In genomic region chr2:189916651-189917050, GRCh38 we compare ENCODE assay signal across 39 cellular contexts.
"Had no signal": no experiment of that assay in that cellular context is flagged by ENCODE, and none has a peak within 500 bp of the region (broad histone marks: within the 10 kb centered on the region; RNA-seq: fewer than 3 reads in every experiment).

No MANE protein-coding gene starts in this region.

- H3K27ac Mint-ChIP-seq: activated naive CD4-positive, alpha-beta T cell treated with anti-CD3 and anti-CD28 coated beads for 36 hours; activated naive CD4-positive, alpha-beta T cell treated with anti-CD3 and anti-CD28 coated beads, Interleukin-2, amount 10 ng/mL, durations not matched to agents 7 days and 5 days; activated naive CD4-positive, alpha-beta T cell treated with anti-CD3 and anti-CD28 coated beads, Interleukin-2, amount 50 U/mL, for 24 hours; activated naive CD4-positive, alpha-beta T cell treated with anti-CD3 and anti-CD28 coated beads, Interleukin-2, amount 50 U/mL, for 72 hours; activated naive CD8-positive, alpha-beta T cell; activated naive CD8-positive, alpha-beta T cell treated with anti-CD3 and anti-CD28 coated beads for 36 hours; activated naive CD8-positive, alpha-beta T cell treated with anti-CD3 and anti-CD28 coated beads, Interleukin-2, amount 10 ng/mL, durations not matched to agents 7 days and 5 days; activated naive CD8-positive, alpha-beta T cell treated with anti-CD3 and anti-CD28 coated beads, Interleukin-2, amount 50 U/mL, for 24 hours; activated T-cell treated with anti-CD3 and anti-CD28 coated beads, Interleukin-2, amount 50 U/mL, for 72 hours; activated T-helper 1 cell treated with anti-CD3 and anti-CD28 coated beads, Interleukin-12 subunit alpha, Interleukin-12 subunit beta, Interleukin-2, Interleukin-4 antibody, amounts not matched to agents 30 ng/mL and 10 ng/mL and 1 ng/mL, durations not matched to agents 14 hours and 24 hours and 36 hours; activated T-helper 17 cell treated with anti-CD3 and anti-CD28 coated beads, Interleukin-2, amount 50 U/mL, for 72 hours; activated T-helper 2 cell treated with anti-CD3 and anti-CD28 coated beads, Interferon-gamma antibody, Interleukin-2, Interleukin-4, amounts not matched to agents 10 μg/mL and 5 μg/mL and 100 μg/mL, durations not matched to agents 14 hours and 24 hours and 36 hours; brain had no signal

- H3K4me3 ChIP-seq: adrenal gland, ascending aorta, body of pancreas, breast epithelium, cardiac muscle cell had no signal

- H3K9me3 Mint-ChIP-seq: activated naive CD4-positive, alpha-beta T cell treated with anti-CD3 and anti-CD28 coated beads for 36 hours; activated naive CD4-positive, alpha-beta T cell treated with anti-CD3 and anti-CD28 coated beads, Interleukin-2, amount 10 ng/mL, durations not matched to agents 7 days and 5 days; activated naive CD4-positive, alpha-beta T cell treated with anti-CD3 and anti-CD28 coated beads, Interleukin-2, amount 50 U/mL, for 24 hours; activated naive CD4-positive, alpha-beta T cell treated with anti-CD3 and anti-CD28 coated beads, Interleukin-2, amount 50 U/mL, for 72 hours; activated naive CD8-positive, alpha-beta T cell treated with anti-CD3 and anti-CD28 coated beads for 36 hours; activated naive CD8-positive, alpha-beta T cell treated with anti-CD3 and anti-CD28 coated beads, Interleukin-2, amount 10 ng/mL, durations not matched to agents 7 days and 5 days; activated T-cell treated with anti-CD3 and anti-CD28 coated beads, Interleukin-2, amount 50 U/mL, for 72 hours; activated T-helper 1 cell treated with anti-CD3 and anti-CD28 coated beads, Interleukin-12 subunit alpha, Interleukin-12 subunit beta, Interleukin-2, Interleukin-4 antibody, amounts not matched to agents 30 ng/mL and 10 ng/mL and 1 ng/mL, durations not matched to agents 14 hours and 24 hours and 36 hours; activated T-helper 17 cell treated with anti-CD3 and anti-CD28 coated beads, Interleukin-2, amount 50 U/mL, for 72 hours; activated T-helper 2 cell treated with anti-CD3 and anti-CD28 coated beads, Interferon-gamma antibody, Interleukin-2, Interleukin-4, amounts not matched to agents 10 μg/mL and 5 μg/mL and 100 μg/mL, durations not matched to agents 14 hours and 24 hours and 36 hours; central memory CD8-positive, alpha-beta T cell had no signal

- FAIRE-seq: astrocyte, bronchial epithelial cell, colon had no signal

- ATAC-seq: activated naive CD4-positive, alpha-beta T cell treated with anti-CD3 and anti-CD28 coated beads, Interleukin-2, amount 50 U/mL, for 72 hours; activated naive CD8-positive, alpha-beta T cell treated with anti-CD3 and anti-CD28 coated beads, Interleukin-2, amount 50 U/mL, for 24 hours; activated T-cell treated with anti-CD3 and anti-CD28 coated beads, Interleukin-2, amount 50 U/mL, for 4 hours; activated T-cell treated with anti-CD3 and anti-CD28 coated beads, Interleukin-2, amount 50 U/mL, for 72 hours; activated T-helper 17 cell treated with anti-CD3 and anti-CD28 coated beads, Interleukin-2, amount 50 U/mL, for 72 hours; body of pancreas had no signal

- DNase-seq: activated effector memory CD4-positive, alpha-beta T cell treated with anti-CD3 and anti-CD28 coated beads, Interleukin-2, amount 50 U/mL, for 16 hours; activated effector memory CD4-positive, alpha-beta T cell treated with Interleukin-2 at 50 U/mL for 16 hours; activated gamma-delta T cell; activated gamma-delta T cell treated with Interleukin-2 at 50 U/mL for 16 hours; activated naive CD4-positive, alpha-beta T cell; activated naive CD4-positive, alpha-beta T cell treated with anti-CD3 and anti-CD28 coated beads for 36 hours; activated naive CD4-positive, alpha-beta T cell treated with anti-CD3 and anti-CD28 coated beads, Interleukin-2, amount 10 ng/mL, durations not matched to agents 7 days and 5 days; activated naive CD4-positive, alpha-beta T cell treated with anti-CD3 and anti-CD28 coated beads, Interleukin-2, amount 50 U/mL, for 16 hours; activated naive CD4-positive, alpha-beta T cell treated with Interleukin-2 at 50 U/mL for 16 hours; activated naive CD8-positive, alpha-beta T cell treated with anti-CD3 and anti-CD28 coated beads for 36 hours; activated naive CD8-positive, alpha-beta T cell treated with anti-CD3 and anti-CD28 coated beads, Interleukin-2, amount 10 ng/mL, durations not matched to agents 7 days and 5 days; activated naive CD8-positive, alpha-beta T cell treated with anti-CD3 and anti-CD28 coated beads, Interleukin-2, amount 50 U/mL, for 24 hours; activated T-cell treated with anti-CD3 and anti-CD28 coated beads, Interleukin-2, amount 50 U/mL, for 4 hours; activated T-cell treated with anti-CD3 and anti-CD28 coated beads, Interleukin-2, amount 50 U/mL, for 48 hours; activated T-cell treated with anti-CD3 and anti-CD28 coated beads, Interleukin-2, amount 50 U/mL, for 72 hours; adrenal gland; amniotic stem cell; amygdala; anterior cingulate cortex; aorta; body of pancreas; brain microvascular endothelial cell; caudate nucleus; central memory CD4-positive, alpha-beta T cell; cerebellar nuclear complex had no signal

- H3K36me3 ChIP-seq: adrenal gland, ascending aorta, brain microvascular endothelial cell, breast epithelium, cardiac muscle cell had no signal

- H3K27ac ChIP-seq: adrenal gland, ascending aorta, body of pancreas, brain microvascular endothelial cell, breast epithelium, cardiac muscle cell had no signal

- H3K9me3 ChIP-seq: ascending aorta, body of pancreas, breast epithelium had no signal

- H3K27me3 Mint-ChIP-seq: brain had no signal

- H3K4me3 Mint-ChIP-seq: activated naive CD4-positive, alpha-beta T cell treated with anti-CD3 and anti-CD28 coated beads for 36 hours; activated naive CD4-positive, alpha-beta T cell treated with anti-CD3 and anti-CD28 coated beads, Interleukin-2, amount 10 ng/mL, durations not matched to agents 7 days and 5 days; activated naive CD4-positive, alpha-beta T cell treated with anti-CD3 and anti-CD28 coated beads, Interleukin-2, amount 50 U/mL, for 24 hours; activated naive CD8-positive, alpha-beta T cell; activated naive CD8-positive, alpha-beta T cell treated with anti-CD3 and anti-CD28 coated beads for 36 hours; activated naive CD8-positive, alpha-beta T cell treated with anti-CD3 and anti-CD28 coated beads, Interleukin-2, amount 10 ng/mL, durations not matched to agents 7 days and 5 days; activated naive CD8-positive, alpha-beta T cell treated with anti-CD3 and anti-CD28 coated beads, Interleukin-2, amount 50 U/mL, for 24 hours; activated T-cell treated with anti-CD3 and anti-CD28 coated beads, Interleukin-2, amount 50 U/mL, for 4 hours; activated T-cell treated with anti-CD3 and anti-CD28 coated beads, Interleukin-2, amount 50 U/mL, for 72 hours; activated T-helper 1 cell treated with anti-CD3 and anti-CD28 coated beads, Interleukin-12 subunit alpha, Interleukin-12 subunit beta, Interleukin-2, Interleukin-4 antibody, amounts not matched to agents 30 ng/mL and 10 ng/mL and 1 ng/mL, durations not matched to agents 14 hours and 24 hours and 36 hours; activated T-helper 17 cell treated with anti-CD3 and anti-CD28 coated beads, Interleukin-2, amount 50 U/mL, for 72 hours; brain; central memory CD8-positive, alpha-beta T cell had no signal

- H3K36me3 Mint-ChIP-seq: activated naive CD4-positive, alpha-beta T cell treated with anti-CD3 and anti-CD28 coated beads, Interleukin-2, amount 10 ng/mL, durations not matched to agents 7 days and 5 days; activated naive CD4-positive, alpha-beta T cell treated with anti-CD3 and anti-CD28 coated beads, Interleukin-2, amount 50 U/mL, for 24 hours; activated naive CD4-positive, alpha-beta T cell treated with anti-CD3 and anti-CD28 coated beads, Interleukin-2, amount 50 U/mL, for 72 hours; activated naive CD8-positive, alpha-beta T cell; activated naive CD8-positive, alpha-beta T cell treated with anti-CD3 and anti-CD28 coated beads for 36 hours; activated naive CD8-positive, alpha-beta T cell treated with anti-CD3 and anti-CD28 coated beads, Interleukin-2, amount 10 ng/mL, durations not matched to agents 7 days and 5 days; brain had no signal

- H3K4me1 ChIP-seq: adrenal gland, ascending aorta, body of pancreas, breast epithelium had no signal

- H3K4me1 Mint-ChIP-seq: activated naive CD4-positive, alpha-beta T cell treated with anti-CD3 and anti-CD28 coated beads, Interleukin-2, amount 10 ng/mL, durations not matched to agents 7 days and 5 days; activated naive CD4-positive, alpha-beta T cell treated with anti-CD3 and anti-CD28 coated beads, Interleukin-2, amount 50 U/mL, for 24 hours; activated naive CD8-positive, alpha-beta T cell treated with anti-CD3 and anti-CD28 coated beads for 36 hours; activated naive CD8-positive, alpha-beta T cell treated with anti-CD3 and anti-CD28 coated beads, Interleukin-2, amount 10 ng/mL, durations not matched to agents 7 days and 5 days; activated naive CD8-positive, alpha-beta T cell treated with anti-CD3 and anti-CD28 coated beads, Interleukin-2, amount 50 U/mL, for 24 hours; activated T-helper 17 cell treated with anti-CD3 and anti-CD28 coated beads, Interleukin-2, amount 50 U/mL, for 72 hours; central memory CD8-positive, alpha-beta T cell had no signal

- H3K27me3 ChIP-seq: adrenal gland, ascending aorta, body of pancreas, brain microvascular endothelial cell, breast epithelium had no signal
